ENCODE assay signal across 1 cellular context in genomic region chr1:202281316-202282016, GRCh38.
TF ChIP-seq lines count a peak whose summit lies in the region.

No MANE protein-coding gene starts in this region.

TF ChIP-seq in HEK293, 187 proteins besides CTCF, POLR2A, EP300 and RAD21 (continued from another document):
- no peak for TF ChIP-seq ZNF518A (tag by site-specific recombination; conservative IDR thresholded peaks at IDR 0.05; ENCODE audit: low read depth)
- TF ChIP-seq GLIS1 (tag by site-specific recombination; IDR thresholded peaks at IDR 0.05), result peak; percentile 65
- TF ChIP-seq ZNF391 (tag by site-specific recombination; IDR thresholded peaks at IDR 0.05; ENCODE audit: borderline replicate concordance, low read depth), result no peak
- TF ChIP-seq ZBTB20 (tag by site-specific recombination; IDR thresholded peaks at IDR 0.05), result no peak
- no peak for TF ChIP-seq ZNF114 (tag by site-specific recombination; IDR thresholded peaks at IDR 0.05)
- TF ChIP-seq ZNF112 (tag by site-specific recombination; IDR thresholded peaks at IDR 0.05), result no peak
TF ChIP-seq in HEK293: peak in this region for 8.
